In the genomic region with DNA sequence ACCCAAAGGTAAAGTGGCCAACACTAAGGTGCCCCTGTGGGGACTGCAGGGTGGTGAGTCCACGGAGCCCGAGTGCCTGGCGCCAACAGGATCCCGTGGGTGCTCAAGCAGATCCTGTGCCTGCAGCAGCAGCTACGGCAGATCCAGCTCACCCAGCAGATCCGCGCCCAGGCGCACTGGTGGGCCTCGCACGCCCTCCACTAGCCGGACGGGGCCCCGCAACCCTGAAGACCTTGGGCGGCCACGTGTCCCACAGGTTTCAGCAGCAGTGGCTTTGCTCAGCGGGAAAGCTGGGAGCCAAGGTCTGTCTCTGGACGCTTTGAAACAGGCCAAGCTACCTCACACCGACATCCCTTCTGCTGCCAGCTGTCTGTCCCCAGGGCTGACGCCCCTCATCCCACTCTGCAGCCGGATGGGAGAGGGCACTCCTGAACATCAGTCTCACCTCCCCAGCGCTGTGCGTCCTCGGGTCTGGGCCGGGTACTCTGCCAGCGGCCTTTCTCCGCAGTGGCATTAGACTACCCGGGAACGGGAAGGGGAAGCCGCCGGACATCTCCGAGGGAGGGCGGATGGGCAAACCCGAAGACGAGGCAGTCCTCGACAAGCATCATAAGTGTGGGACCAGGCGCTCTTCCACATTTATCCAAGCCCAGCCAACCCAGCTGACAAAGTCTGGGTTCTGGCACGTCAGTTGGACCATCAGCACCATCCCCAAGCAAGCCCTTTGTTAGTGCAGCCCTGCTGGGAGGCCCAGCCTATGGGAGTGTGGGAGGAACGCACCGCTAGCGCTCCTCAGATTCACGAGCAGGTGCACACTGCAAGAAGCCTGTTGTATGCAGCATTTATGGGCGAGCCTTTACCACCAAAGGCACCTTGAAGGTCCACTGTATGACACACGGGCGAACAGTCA, we compare ENCODE assay signal across 1 cellular context.
TF ChIP-seq lines count a peak whose summit lies in the region.

No MANE protein-coding gene starts in this region.

TF ChIP-seq in H1, 55 proteins besides CTCF, POLR2A, EP300 and RAD21 (continued from another document):
- TF ChIP-seq SIN3A (conservative IDR thresholded peaks at IDR 0.05 in 1 of 2, IDR thresholded peaks at IDR 0.05 in 1 of 2; ENCODE audit: low read depth in 1 of 2, low read length in 2 of 2) (no peak), HDAC6 (IDR thresholded peaks at IDR 0.05; ENCODE audit: low read depth, low read length) (no peak), FOSL1 (IDR thresholded peaks at IDR 0.05; ENCODE audit: insufficient read depth, low read depth, low read length) (no peak), EZH2 (IDR thresholded peaks at IDR 0.05; ENCODE audit: low read depth, low read length, severe bottlenecking) (no peak), SUZ12 (IDR thresholded peaks at IDR 0.05; ENCODE audit: low read length) (no peak), USF2 (IDR thresholded peaks at IDR 0.05; ENCODE audit: low read length) (no peak), CHD2 (IDR thresholded peaks at IDR 0.05; ENCODE audit: low read length) (no peak), HDAC2 (IDR thresholded peaks at IDR 0.05; ENCODE audit: borderline replicate concordance in 1 of 2, low read depth in 2 of 2, low read length in 2 of 2) (no peak), TAF7 (optimal IDR thresholded peaks at IDR 0.05; ENCODE audit: borderline replicate concordance, low read depth, low read length) (no peak), TBP (IDR thresholded peaks at IDR 0.05; ENCODE audit: low read depth, low read length) (no peak), SIX5 (IDR thresholded peaks at IDR 0.05; ENCODE audit: low read depth, low read length) (no peak), POU5F1 (IDR thresholded peaks at IDR 0.05; ENCODE audit: low read depth, low read length) (no peak), CREB1 (IDR thresholded peaks at IDR 0.05) (no peak), KDM4A (IDR thresholded peaks at IDR 0.05; ENCODE audit: low read depth, low read length, severe bottlenecking) (no peak)
- TF ChIP-seq, protein P1, sequence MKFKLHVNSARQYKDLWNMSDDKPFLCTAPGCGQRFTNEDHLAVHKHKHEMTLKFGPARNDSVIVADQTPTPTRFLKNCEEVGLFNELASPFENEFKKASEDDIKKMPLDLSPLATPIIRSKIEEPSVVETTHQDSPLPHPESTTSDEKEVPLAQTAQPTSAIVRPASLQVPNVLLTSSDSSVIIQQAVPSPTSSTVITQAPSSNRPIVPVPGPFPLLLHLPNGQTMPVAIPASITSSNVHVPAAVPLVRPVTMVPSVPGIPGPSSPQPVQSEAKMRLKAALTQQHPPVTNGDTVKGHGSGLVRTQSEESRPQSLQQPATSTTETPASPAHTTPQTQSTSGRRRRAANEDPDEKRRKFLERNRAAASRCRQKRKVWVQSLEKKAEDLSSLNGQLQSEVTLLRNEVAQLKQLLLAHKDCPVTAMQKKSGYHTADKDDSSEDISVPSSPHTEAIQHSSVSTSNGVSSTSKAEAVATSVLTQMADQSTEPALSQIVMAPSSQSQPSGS (IDR thresholded peaks at IDR 0.05; ENCODE audit: low read length) = no peak
- TF ChIP-seq, protein P2, sequence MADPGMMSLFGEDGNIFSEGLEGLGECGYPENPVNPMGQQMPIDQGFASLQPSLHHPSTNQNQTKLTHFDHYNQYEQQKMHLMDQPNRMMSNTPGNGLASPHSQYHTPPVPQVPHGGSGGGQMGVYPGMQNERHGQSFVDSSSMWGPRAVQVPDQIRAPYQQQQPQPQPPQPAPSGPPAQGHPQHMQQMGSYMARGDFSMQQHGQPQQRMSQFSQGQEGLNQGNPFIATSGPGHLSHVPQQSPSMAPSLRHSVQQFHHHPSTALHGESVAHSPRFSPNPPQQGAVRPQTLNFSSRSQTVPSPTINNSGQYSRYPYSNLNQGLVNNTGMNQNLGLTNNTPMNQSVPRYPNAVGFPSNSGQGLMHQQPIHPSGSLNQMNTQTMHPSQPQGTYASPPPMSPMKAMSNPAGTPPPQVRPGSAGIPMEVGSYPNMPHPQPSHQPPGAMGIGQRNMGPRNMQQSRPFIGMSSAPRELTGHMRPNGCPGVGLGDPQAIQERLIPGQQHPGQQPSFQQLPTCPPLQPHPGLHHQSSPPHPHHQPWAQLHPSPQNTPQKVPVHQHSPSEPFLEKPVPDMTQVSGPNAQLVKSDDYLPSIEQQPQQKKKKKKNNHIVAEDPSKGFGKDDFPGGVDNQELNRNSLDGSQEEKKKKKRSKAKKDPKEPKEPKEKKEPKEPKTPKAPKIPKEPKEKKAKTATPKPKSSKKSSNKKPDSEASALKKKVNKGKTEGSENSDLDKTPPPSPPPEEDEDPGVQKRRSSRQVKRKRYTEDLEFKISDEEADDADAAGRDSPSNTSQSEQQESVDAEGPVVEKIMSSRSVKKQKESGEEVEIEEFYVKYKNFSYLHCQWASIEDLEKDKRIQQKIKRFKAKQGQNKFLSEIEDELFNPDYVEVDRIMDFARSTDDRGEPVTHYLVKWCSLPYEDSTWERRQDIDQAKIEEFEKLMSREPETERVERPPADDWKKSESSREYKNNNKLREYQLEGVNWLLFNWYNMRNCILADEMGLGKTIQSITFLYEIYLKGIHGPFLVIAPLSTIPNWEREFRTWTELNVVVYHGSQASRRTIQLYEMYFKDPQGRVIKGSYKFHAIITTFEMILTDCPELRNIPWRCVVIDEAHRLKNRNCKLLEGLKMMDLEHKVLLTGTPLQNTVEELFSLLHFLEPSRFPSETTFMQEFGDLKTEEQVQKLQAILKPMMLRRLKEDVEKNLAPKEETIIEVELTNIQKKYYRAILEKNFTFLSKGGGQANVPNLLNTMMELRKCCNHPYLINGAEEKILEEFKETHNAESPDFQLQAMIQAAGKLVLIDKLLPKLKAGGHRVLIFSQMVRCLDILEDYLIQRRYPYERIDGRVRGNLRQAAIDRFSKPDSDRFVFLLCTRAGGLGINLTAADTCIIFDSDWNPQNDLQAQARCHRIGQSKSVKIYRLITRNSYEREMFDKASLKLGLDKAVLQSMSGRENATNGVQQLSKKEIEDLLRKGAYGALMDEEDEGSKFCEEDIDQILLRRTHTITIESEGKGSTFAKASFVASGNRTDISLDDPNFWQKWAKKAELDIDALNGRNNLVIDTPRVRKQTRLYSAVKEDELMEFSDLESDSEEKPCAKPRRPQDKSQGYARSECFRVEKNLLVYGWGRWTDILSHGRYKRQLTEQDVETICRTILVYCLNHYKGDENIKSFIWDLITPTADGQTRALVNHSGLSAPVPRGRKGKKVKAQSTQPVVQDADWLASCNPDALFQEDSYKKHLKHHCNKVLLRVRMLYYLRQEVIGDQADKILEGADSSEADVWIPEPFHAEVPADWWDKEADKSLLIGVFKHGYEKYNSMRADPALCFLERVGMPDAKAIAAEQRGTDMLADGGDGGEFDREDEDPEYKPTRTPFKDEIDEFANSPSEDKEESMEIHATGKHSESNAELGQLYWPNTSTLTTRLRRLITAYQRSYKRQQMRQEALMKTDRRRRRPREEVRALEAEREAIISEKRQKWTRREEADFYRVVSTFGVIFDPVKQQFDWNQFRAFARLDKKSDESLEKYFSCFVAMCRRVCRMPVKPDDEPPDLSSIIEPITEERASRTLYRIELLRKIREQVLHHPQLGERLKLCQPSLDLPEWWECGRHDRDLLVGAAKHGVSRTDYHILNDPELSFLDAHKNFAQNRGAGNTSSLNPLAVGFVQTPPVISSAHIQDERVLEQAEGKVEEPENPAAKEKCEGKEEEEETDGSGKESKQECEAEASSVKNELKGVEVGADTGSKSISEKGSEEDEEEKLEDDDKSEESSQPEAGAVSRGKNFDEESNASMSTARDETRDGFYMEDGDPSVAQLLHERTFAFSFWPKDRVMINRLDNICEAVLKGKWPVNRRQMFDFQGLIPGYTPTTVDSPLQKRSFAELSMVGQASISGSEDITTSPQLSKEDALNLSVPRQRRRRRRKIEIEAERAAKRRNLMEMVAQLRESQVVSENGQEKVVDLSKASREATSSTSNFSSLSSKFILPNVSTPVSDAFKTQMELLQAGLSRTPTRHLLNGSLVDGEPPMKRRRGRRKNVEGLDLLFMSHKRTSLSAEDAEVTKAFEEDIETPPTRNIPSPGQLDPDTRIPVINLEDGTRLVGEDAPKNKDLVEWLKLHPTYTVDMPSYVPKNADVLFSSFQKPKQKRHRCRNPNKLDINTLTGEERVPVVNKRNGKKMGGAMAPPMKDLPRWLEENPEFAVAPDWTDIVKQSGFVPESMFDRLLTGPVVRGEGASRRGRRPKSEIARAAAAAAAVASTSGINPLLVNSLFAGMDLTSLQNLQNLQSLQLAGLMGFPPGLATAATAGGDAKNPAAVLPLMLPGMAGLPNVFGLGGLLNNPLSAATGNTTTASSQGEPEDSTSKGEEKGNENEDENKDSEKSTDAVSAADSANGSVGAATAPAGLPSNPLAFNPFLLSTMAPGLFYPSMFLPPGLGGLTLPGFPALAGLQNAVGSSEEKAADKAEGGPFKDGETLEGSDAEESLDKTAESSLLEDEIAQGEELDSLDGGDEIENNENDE (IDR thresholded peaks at IDR 0.05; ENCODE audit: insufficient replicate concordance, low read length) = no peak
TF ChIP-seq in H1: peak in this region for 0.
